ENCODE assay signal across 4 cellular contexts in the genomic region with DNA sequence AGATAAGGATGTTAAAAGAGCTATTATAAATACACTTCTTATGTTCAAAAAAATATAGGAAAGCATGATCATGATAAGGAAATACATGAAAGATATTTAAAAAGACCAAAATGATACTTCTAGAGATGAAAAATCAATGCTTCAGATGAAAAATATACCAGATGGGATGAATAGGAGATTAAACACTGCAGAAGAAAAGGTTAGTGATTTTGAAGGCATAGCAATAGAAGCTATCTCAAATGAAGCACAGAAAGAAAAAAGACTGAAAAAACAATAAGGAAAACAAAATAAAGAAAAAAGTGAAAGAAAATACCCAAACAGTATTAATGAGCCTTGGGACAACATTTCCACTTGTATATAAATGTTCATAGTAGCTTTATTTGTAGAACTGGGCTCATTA.
TF ChIP-seq lines count a peak whose summit lies in the region.

No MANE protein-coding gene starts in this region.

TF ChIP-seq in SK-N-SH treated with all-trans-retinoic acid at 6 μM for 48 hours, 23 proteins besides CTCF, POLR2A, EP300 and RAD21:
- no peak for TF ChIP-seq TCF4 (CRISPR knock-in tag; IDR thresholded peaks at IDR 0.05; ENCODE audit: borderline replicate concordance)
- no peak for TF ChIP-seq TOX (CRISPR knock-in tag; IDR thresholded peaks at IDR 0.05; ENCODE audit: borderline replicate concordance)
- no peak for TF ChIP-seq ARNTL (CRISPR knock-in tag; IDR thresholded peaks at IDR 0.05; ENCODE audit: borderline replicate concordance, low read depth)
- TF ChIP-seq ESRRG (CRISPR knock-in tag; IDR thresholded peaks at IDR 0.05) = no peak
- no peak for TF ChIP-seq PPARA (CRISPR knock-in tag; IDR thresholded peaks at IDR 0.05; ENCODE audit: borderline replicate concordance)
- TF ChIP-seq ZFP30 (CRISPR knock-in tag; IDR thresholded peaks at IDR 0.05) = peak; percentile 93
- no peak for TF ChIP-seq CSRNP3 (CRISPR knock-in tag; IDR thresholded peaks at IDR 0.05)

TF ChIP-seq in SK-N-SH, 30 proteins besides CTCF, POLR2A, EP300 and RAD21:
- TF ChIP-seq, protein P1, sequence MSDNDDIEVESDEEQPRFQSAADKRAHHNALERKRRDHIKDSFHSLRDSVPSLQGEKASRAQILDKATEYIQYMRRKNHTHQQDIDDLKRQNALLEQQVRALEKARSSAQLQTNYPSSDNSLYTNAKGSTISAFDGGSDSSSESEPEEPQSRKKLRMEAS (IDR thresholded peaks at IDR 0.05; ENCODE audit: low read depth) = no peak
- TF ChIP-seq USF2 (IDR thresholded peaks at IDR 0.05; ENCODE audit: borderline replicate concordance, low read depth, low read length) (no peak), ELF1 (IDR thresholded peaks at IDR 0.05) (no peak), SMC3 (IDR thresholded peaks at IDR 0.05; ENCODE audit: low read depth, low read length) (no peak), EZH2phosphoT487 (IDR thresholded peaks at IDR 0.05; ENCODE audit: borderline replicate concordance, low read depth) (no peak), RFX5 (IDR thresholded peaks at IDR 0.05; ENCODE audit: low read length) (no peak), TCF12 (IDR thresholded peaks at IDR 0.05) (no peak), FOXM1 (IDR thresholded peaks at IDR 0.05; ENCODE audit: low read depth) (no peak), YY1 (IDR thresholded peaks at IDR 0.05; ENCODE audit: low read depth) (no peak), GATA2 (CRISPR knock-in tag; IDR thresholded peaks at IDR 0.05) (no peak), RXRA (IDR thresholded peaks at IDR 0.05; ENCODE audit: borderline replicate concordance, low read depth) (no peak), CHD2 (IDR thresholded peaks at IDR 0.05; ENCODE audit: low read length, partially characterized antibody) (no peak), NRF1 (IDR thresholded peaks at IDR 0.05; ENCODE audit: low read depth, low read length) (no peak), NFIC (IDR thresholded peaks at IDR 0.05; ENCODE audit: borderline replicate concordance) (no peak), FOXJ3 (CRISPR knock-in tag; IDR thresholded peaks at IDR 0.05) (no peak), GABPA (IDR thresholded peaks at IDR 0.05; ENCODE audit: low read depth) (no peak)
- TF ChIP-seq, protein P2, sequence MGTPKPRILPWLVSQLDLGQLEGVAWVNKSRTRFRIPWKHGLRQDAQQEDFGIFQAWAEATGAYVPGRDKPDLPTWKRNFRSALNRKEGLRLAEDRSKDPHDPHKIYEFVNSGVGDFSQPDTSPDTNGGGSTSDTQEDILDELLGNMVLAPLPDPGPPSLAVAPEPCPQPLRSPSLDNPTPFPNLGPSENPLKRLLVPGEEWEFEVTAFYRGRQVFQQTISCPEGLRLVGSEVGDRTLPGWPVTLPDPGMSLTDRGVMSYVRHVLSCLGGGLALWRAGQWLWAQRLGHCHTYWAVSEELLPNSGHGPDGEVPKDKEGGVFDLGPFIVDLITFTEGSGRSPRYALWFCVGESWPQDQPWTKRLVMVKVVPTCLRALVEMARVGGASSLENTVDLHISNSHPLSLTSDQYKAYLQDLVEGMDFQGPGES (IDR thresholded peaks at IDR 0.05; ENCODE audit: low read depth, low read length) = no peak

TF ChIP-seq in HEK293, 187 proteins besides CTCF, POLR2A, EP300 and RAD21:
- TF ChIP-seq ZNF114 (tag by site-specific recombination; IDR thresholded peaks at IDR 0.05) (no peak), SETDB1 (IDR thresholded peaks at IDR 0.05; ENCODE audit: insufficient read length, low read length) (peak; percentile 48), EGR2 (tag by site-specific recombination; IDR thresholded peaks at IDR 0.05; ENCODE audit: low read depth) (no peak), ZXDB (tag by site-specific recombination; IDR thresholded peaks at IDR 0.05) (no peak), ZNF677 (tag by site-specific recombination; IDR thresholded peaks at IDR 0.05) (no peak), TCF7L2 (IDR thresholded peaks at IDR 0.05; ENCODE audit: borderline replicate concordance, low read depth, low read length) (no peak)
- TF ChIP-seq, protein P3, sequence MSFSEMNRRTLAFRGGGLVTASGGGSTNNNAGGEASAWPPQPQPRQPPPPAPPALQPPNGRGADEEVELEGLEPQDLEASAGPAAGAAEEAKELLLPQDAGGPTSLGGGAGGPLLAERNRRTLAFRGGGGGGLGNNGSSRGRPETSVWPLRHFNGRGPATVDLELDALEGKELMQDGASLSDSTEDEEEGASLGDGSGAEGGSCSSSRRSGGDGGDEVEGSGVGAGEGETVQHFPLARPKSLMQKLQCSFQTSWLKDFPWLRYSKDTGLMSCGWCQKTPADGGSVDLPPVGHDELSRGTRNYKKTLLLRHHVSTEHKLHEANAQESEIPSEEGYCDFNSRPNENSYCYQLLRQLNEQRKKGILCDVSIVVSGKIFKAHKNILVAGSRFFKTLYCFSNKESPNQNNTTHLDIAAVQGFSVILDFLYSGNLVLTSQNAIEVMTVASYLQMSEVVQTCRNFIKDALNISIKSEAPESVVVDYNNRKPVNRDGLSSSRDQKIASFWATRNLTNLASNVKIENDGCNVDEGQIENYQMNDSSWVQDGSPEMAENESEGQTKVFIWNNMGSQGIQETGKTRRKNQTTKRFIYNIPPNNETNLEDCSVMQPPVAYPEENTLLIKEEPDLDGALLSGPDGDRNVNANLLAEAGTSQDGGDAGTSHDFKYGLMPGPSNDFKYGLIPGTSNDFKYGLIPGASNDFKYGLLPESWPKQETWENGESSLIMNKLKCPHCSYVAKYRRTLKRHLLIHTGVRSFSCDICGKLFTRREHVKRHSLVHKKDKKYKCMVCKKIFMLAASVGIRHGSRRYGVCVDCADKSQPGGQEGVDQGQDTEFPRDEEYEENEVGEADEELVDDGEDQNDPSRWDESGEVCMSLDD (tag by site-specific recombination; IDR thresholded peaks at IDR 0.05) = no peak

TF ChIP-seq in K562, 482 proteins besides CTCF, POLR2A, EP300 and RAD21:
- TF ChIP-seq RBM25 (IDR thresholded peaks at IDR 0.05; ENCODE audit: low read depth, low read length, severe bottlenecking) (peak; percentile 10), ZNF584 (CRISPR knock-in tag; IDR thresholded peaks at IDR 0.05; ENCODE audit: low read depth) (no peak), CBX3 (IDR thresholded peaks at IDR 0.05; ENCODE audit: borderline replicate concordance in 1 of 2, low read length in 2 of 2) (peak in 1 of 2 experiments; percentile 28; a peak in 1 of 3 replicates)
